ENCODE assay signal across 21 cellular contexts in genomic region chr2:31785876-31786275, GRCh38.
DNase-seq lines count a peak whose midpoint lies in the region; ATAC-seq lines count a peak whose summit lies in the region.
"Had no signal": no experiment of that assay in that cellular context is flagged by ENCODE, and none has a peak within 500 bp of the region (broad histone marks: within the 10 kb centered on the region; RNA-seq: fewer than 3 reads in every experiment).

No MANE protein-coding gene starts in this region.

- peaks cover 0 to 4% (median 0%) of the 10 kb centered on the region in 5 donors for H3K36me3 Mint-ChIP-seq in naive thymus-derived CD4-positive, alpha-beta T cell
- H3K36me3 Mint-ChIP-seq: activated naive CD8-positive, alpha-beta T cell treated with anti-CD3 and anti-CD28 coated beads, Interleukin-2, amount 10 ng/mL, durations not matched to agents 7 days and 5 days; CD8-positive, alpha-beta T cell had no signal

- ATAC-seq in GM18861 (IDR thresholded peaks at IDR 0.05; ENCODE audit: unreplicated experiment) (peak; percentile 83), GM21423 (IDR thresholded peaks at IDR 0.05; ENCODE audit: unreplicated experiment) (peak; percentile 87), HG03354 (IDR thresholded peaks at IDR 0.05; ENCODE audit: poor library complexity, severe bottlenecking, unreplicated experiment) (peak; percentile 86), left colon (peak; percentile 59), GM19351 (IDR thresholded peaks at IDR 0.05; ENCODE audit: unreplicated experiment) (no peak)
- no peak for ATAC-seq in naive thymus-derived CD4-positive, alpha-beta T cell
- ATAC-seq: CD8-positive, alpha-beta T cell; gastroesophageal sphincter; Right ventricle myocardium inferior had no signal

- H3K9me3 ChIP-seq in naive thymus-derived CD4-positive, alpha-beta T cell (ENCODE audit: control insufficient read depth in 2 of 3, low read length in 3 of 3), result no peaks in the 10 kb centered on the region

- H3K27ac Mint-ChIP-seq in naive thymus-derived CD4-positive, alpha-beta T cell, result no peak overlapping the region
- H3K27ac Mint-ChIP-seq: activated naive CD8-positive, alpha-beta T cell treated with anti-CD3 and anti-CD28 coated beads, Interleukin-2, amount 10 ng/mL, durations not matched to agents 7 days and 5 days; CD8-positive, alpha-beta T cell; nephron progenitor cell; progenitor cell of endocrine pancreas had no signal

- POLR2A ChIA-PET in naive thymus-derived CD4-positive, alpha-beta T cell (lab: Charles Lee), result no interaction called here

- no peak overlapping the region for H3K4me3 Mint-ChIP-seq in naive thymus-derived CD4-positive, alpha-beta T cell
- H3K4me3 Mint-ChIP-seq: activated naive CD8-positive, alpha-beta T cell treated with anti-CD3 and anti-CD28 coated beads, Interleukin-2, amount 10 ng/mL, durations not matched to agents 7 days and 5 days; CD8-positive, alpha-beta T cell; nephron progenitor cell had no signal

- H3K4me1 ChIP-seq in naive thymus-derived CD4-positive, alpha-beta T cell (ENCODE audit: control insufficient read depth in 2 of 2, insufficient read depth in 2 of 2, low read length in 2 of 2), result no peaks in the 10 kb centered on the region
- H3K4me1 ChIP-seq: gastroesophageal sphincter had no signal

- peaks cover 2 to 19% (median 10%) of the 10 kb centered on the region in 11 donors for H3K9me3 Mint-ChIP-seq in naive thymus-derived CD4-positive, alpha-beta T cell

- H3K27me3 ChIP-seq in naive thymus-derived CD4-positive, alpha-beta T cell (ENCODE audit: control insufficient read depth in 2 of 2, insufficient read depth in 2 of 2, low read length in 2 of 2), result no peaks in the 10 kb centered on the region
- H3K27me3 ChIP-seq: brain microvascular endothelial cell, gastroesophageal sphincter had no signal

- H3K27ac ChIP-seq in naive thymus-derived CD4-positive, alpha-beta T cell (ENCODE audit: low read depth, low read length), result no peak overlapping the region
- H3K27ac ChIP-seq: brain microvascular endothelial cell, gastroesophageal sphincter, skin epidermis had no signal

- peaks cover 0 to 2% (median 0%) of the 10 kb centered on the region in 7 donors for H3K4me1 Mint-ChIP-seq in naive thymus-derived CD4-positive, alpha-beta T cell
- H3K4me1 Mint-ChIP-seq: activated naive CD8-positive, alpha-beta T cell treated with anti-CD3 and anti-CD28 coated beads, Interleukin-2, amount 10 ng/mL, durations not matched to agents 7 days and 5 days; nephron progenitor cell had no signal

- peaks cover 0 to 24% (median 13%) of the 10 kb centered on the region in 5 donors for H3K27me3 Mint-ChIP-seq in naive thymus-derived CD4-positive, alpha-beta T cell
- H3K27me3 Mint-ChIP-seq: progenitor cell of endocrine pancreas had no signal

- H3K36me3 ChIP-seq in naive thymus-derived CD4-positive, alpha-beta T cell (ENCODE audit: control insufficient read depth in 2 of 3, insufficient read depth in 3 of 3, low read length in 3 of 3), result no peaks in the 10 kb centered on the region
- H3K36me3 ChIP-seq: brain microvascular endothelial cell, gastroesophageal sphincter had no signal

- CTCF ChIA-PET in naive thymus-derived CD4-positive, alpha-beta T cell (lab: Charles Lee), result no interaction called here

- intact Hi-C loops in left colon (cut with DNase I, micrococcal nuclease), result no loop called here
- intact Hi-C loops in naive thymus-derived CD4-positive, alpha-beta T cell (cut with micrococcal nuclease), result no loop called here

- DNase-seq in left colon (no peak), NCI-H1105 (lab: John Stamatoyannopoulos, UW) (no peak)
- no peak for DNase-seq in stimulated activated CD4-positive, alpha-beta T cell treated with anti-CD3 and anti-CD28 coated beads, Interleukin-2, amount 100 ng/mL, for 24 hours
- DNase-seq in naive thymus-derived CD4-positive, alpha-beta T cell, result no peak
- DNase-seq: activated CD8-positive, alpha-beta memory T cell treated with anti-CD3 and anti-CD28 coated beads for 24 hours; activated naive CD8-positive, alpha-beta T cell treated with anti-CD3 and anti-CD28 coated beads, Interleukin-2, amount 10 ng/mL, durations not matched to agents 7 days and 5 days; brain microvascular endothelial cell; CD8-positive, alpha-beta T cell; cortex of kidney; NCI-H2081; nephron progenitor cell; stimulated activated CD4-positive, alpha-beta T cell treated with anti-CD3 and anti-CD28 coated beads, Interleukin-4, amount 100 ng/mL, for 4 hours; stimulated activated CD8-positive, alpha-beta memory T cell treated with anti-CD3 and anti-CD28 coated beads, Interleukin-4, amount 100 ng/mL, for 48 hours had no signal

- H3K4me3 ChIP-seq in naive thymus-derived CD4-positive, alpha-beta T cell (ENCODE audit: low read length), result no peak overlapping the region
- H3K4me3 ChIP-seq: gastroesophageal sphincter, skin epidermis had no signal

Comparison
In these comparisons a context has a peak if more than half of its experiments do, and no peak if none do; other contexts are left out.
1. ATAC-seq: peak in GM18861 (single experiment), GM21423 (single experiment), HG03354 (single experiment) and left colon (single experiment); none in naive thymus-derived CD4-positive, alpha-beta T cell (single experiment) and GM19351 (single experiment).